8 cellular contexts compared by ENCODE assay signal in the genomic region with DNA sequence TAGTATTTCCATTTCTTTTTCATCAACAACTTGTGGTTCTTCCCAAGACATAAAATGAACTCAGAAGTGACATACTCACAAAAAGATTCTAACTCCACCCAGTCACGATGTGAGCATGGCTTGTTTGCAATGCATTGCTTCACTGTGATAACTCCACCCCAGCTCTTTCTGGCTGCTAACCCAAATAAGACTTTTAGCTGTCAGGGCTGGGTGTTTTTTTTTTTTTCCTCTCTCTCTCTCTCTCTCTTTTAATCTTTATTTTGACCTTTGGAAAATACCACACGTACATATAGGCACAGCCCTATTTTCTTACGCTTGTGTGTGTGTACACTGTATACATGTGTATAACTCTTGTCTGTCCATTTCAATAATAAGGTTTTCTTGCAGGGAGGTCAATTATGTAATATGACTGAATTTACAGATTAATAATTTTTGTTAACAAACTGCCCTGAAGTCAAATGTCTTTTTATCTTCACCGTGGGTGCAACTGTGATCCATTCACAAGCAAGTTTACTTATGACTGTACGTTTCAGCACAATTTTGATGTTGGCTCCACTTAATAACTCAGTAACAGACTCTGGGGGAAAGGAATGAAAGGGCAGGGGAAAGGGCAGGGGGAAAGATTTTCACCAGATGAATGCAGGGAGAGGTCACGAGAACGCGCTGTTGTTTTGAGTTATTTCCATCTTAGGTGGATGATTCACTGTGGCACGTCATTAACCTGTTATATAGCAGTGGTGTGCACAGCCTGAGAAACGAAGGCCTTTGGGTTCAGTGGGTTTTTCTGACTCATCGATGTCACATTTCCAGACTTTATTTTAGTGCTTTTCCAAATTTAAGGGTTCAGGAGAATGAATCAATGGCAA. TPM values are rescaled to one million over a fixed set of nuclear protein-coding genes. Genes with fewer than 3 reads are reported as not detected.
DNase-seq lines count a peak whose midpoint lies in the region; ATAC-seq and TF ChIP-seq lines count a peak whose summit lies in the region.

No MANE protein-coding gene starts in this region.

- H3K4me1 ChIP-seq in body of pancreas, result peaks cover 16% of the 10 kb centered on the region
- H3K4me1 ChIP-seq in muscle layer of duodenum (ENCODE audit: control insufficient read depth in 1 of 2, insufficient read depth in 2 of 2, low read length in 2 of 2), result no peaks in the 10 kb centered on the region
- no peaks in the 10 kb centered on the region for H3K4me1 ChIP-seq in thoracic aorta (ENCODE audit: control insufficient read depth in 1 of 2, low read depth in 2 of 2)

- intact Hi-C loops in body of pancreas (cut with DNase I), result no loop called here

- H3K27ac ChIP-seq in body of pancreas, result peak overlapping the region in 2 of 4 donors; percentile 22 to 68
- H3K27ac ChIP-seq in muscle layer of duodenum (ENCODE audit: low read length), result peak overlapping the region; percentile 70
- H3K27ac ChIP-seq in thoracic aorta, result peak overlapping the region in 1 of 2 donors; percentile 40

- 31 to 38% methylated on average over 11 of the region's 11 CpGs for whole genome bisulfite sequencing in body of pancreas, 2 donors

- peak in 4 of 5 experiments; percentile 37 to 85 (median 52) for DNase-seq in T-helper 2 cell
- DNase-seq in body of pancreas, result peak in 1 of 4 donors; percentile 40
- no peak for DNase-seq in thoracic aorta (ENCODE audit: low spot score)
- no peak for DNase-seq in DMS79 treated with DMSO at 0.1 percent for 48 hours (lab: John Stamatoyannopoulos, UW)
- no peak for DNase-seq in DMS 273 treated with DMSO at 0.1 percent for 48 hours (lab: John Stamatoyannopoulos, UW)

- H3K36me3 ChIP-seq in body of pancreas (replicated peaks in 1 of 2; ENCODE audit: insufficient read depth in 1 of 2, low read depth in 2 of 2) (no peaks in the 10 kb centered on the region), muscle layer of duodenum (ENCODE audit: control insufficient read depth in 1 of 2, insufficient read depth in 2 of 2, low read length in 2 of 2) (peaks cover 0 to 12% of the 10 kb centered on the region in 2 donors), thoracic aorta (no peaks in the 10 kb centered on the region)

- H3K4me3 ChIP-seq in body of pancreas (no peak overlapping the region), muscle layer of duodenum (ENCODE audit: low read depth in 1 of 2, low read length in 2 of 2) (no peak overlapping the region), thoracic aorta (no peak overlapping the region)

- no peak for TF ChIP-seq CTCF in body of pancreas (IDR thresholded peaks at IDR 0.05)
- TF ChIP-seq CTCF in thoracic aorta (IDR thresholded peaks at IDR 0.05), result no peak

- H3K9me3 ChIP-seq in body of pancreas, result no peaks in the 10 kb centered on the region
- no peaks in the 10 kb centered on the region for H3K9me3 ChIP-seq in muscle layer of duodenum (ENCODE audit: control insufficient read depth in 1 of 2, low read length in 2 of 2)
- no peaks in the 10 kb centered on the region for H3K9me3 ChIP-seq in thoracic aorta

- H3K27me3 ChIP-seq in body of pancreas (no peaks in the 10 kb centered on the region), muscle layer of duodenum (ENCODE audit: low read depth, low read length) (no peaks in the 10 kb centered on the region), thoracic aorta (replicated peaks; ENCODE audit: insufficient read depth) (no peaks in the 10 kb centered on the region)

- TF ChIP-seq POLR2A in body of pancreas (IDR thresholded peaks at IDR 0.05), result no peak

- ATAC-seq in GM18861 (IDR thresholded peaks at IDR 0.05; ENCODE audit: unreplicated experiment) (peak; percentile 79), HG03039 (IDR thresholded peaks at IDR 0.05; ENCODE audit: unreplicated experiment) (peak; percentile 64), body of pancreas (peak; percentile 38), thoracic aorta (ENCODE audit: insufficient number of reproducible peaks, low FRiP score, low read depth) (peak; percentile 22)

RNA-seq across cellular contexts. Expression of a gene that starts 49.1 kb away (rescaled TPM):
- total RNA-seq in body of pancreas (1 to 10 TPM; 2.3 to 4.0 TPM), thoracic aorta (1 to 10 TPM; 8.4 to 9.2 TPM)

Comparison
In these comparisons a context has a peak if more than half of its experiments do, and no peak if none do; other contexts are left out.
1. ATAC-seq: peak in every context shown above with its lines; median percentile 79 in GM18861; 64 in HG03039; 38 in body of pancreas; 22 in thoracic aorta.
2. DNase-seq: peak in T-helper 2 cell (4 of 5); none in thoracic aorta (single experiment), DMS79 treated with DMSO at 0.1 percent for 48 hours (single experiment) and DMS 273 treated with DMSO at 0.1 percent for 48 hours (single experiment).